In the genomic region with DNA sequence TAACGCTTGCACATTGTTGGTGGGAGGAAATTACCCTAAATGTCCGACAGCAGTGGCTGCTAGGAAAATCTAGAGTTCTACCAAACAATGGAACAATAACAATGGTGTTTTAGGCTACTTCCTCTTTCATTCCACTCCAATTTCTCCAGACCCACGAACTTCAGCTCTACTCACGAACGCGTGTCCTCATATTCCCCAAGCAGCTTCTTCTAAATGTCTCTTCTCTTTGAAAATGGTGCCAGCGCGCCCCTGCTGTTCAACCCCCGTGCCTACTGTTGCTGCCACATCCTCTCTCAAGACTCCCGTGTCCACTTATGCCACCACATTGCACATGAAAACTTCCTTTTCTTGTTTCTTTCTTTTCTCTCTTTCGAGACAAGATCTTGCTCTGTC, we compare ENCODE assay signal across 9 cellular contexts. TPM values are rescaled to one million over a fixed set of nuclear protein-coding genes. Genes with fewer than 3 reads are reported as not detected.
DNase-seq lines count a peak whose midpoint lies in the region; ATAC-seq, FAIRE-seq and TF ChIP-seq lines count a peak whose summit lies in the region.
"Had no signal": no experiment of that assay in that cellular context is flagged by ENCODE, and none has a peak within 500 bp of the region (broad histone marks: within the 10 kb centered on the region; RNA-seq: fewer than 3 reads in every experiment).

No MANE protein-coding gene starts in this region.

- H3K9ac ChIP-seq in SK-N-SH = no peak overlapping the region
- H3K9ac ChIP-seq in iPS-15b (ENCODE audit: low read depth, low read length) = peak overlapping the region; percentile 39

- no peak for TF ChIP-seq EP300 in SK-N-SH (IDR thresholded peaks at IDR 0.05; ENCODE audit: borderline replicate concordance in 1 of 2, low read depth in 1 of 2, low read length in 1 of 2)

- POLR2A ChIA-PET in SK-N-SH (lab: Yijun Ruan, JAX) = interaction anchor here (1.0 to 1.8 kb wide), 3 partner anchors 11 to 51 kb away, joined by 3 to 4 read pairs (median 3); partner anchors contain the start of gene TRIM41

- peak overlapping the region; percentile 73; the same call in 1 of the 2 replicates for H2AFZ ChIP-seq in SK-N-SH (ENCODE audit: low read depth)

- FAIRE-seq in D721Med (lab: Jason Lieb, UNC) = no peak

- H3K79me2 ChIP-seq in DOHH2 (ENCODE audit: control insufficient read depth, low read length) (no peaks in the 10 kb centered on the region), SK-N-SH (ENCODE audit: insufficient read depth) (no peaks in the 10 kb centered on the region)

- ATAC-seq in HG03196 (IDR thresholded peaks at IDR 0.05; ENCODE audit: unreplicated experiment) = no peak

- H3K36me3 ChIP-seq in DOHH2 (ENCODE audit: control insufficient read depth, low read length) (no peaks in the 10 kb centered on the region), HAP-1 (replicated peaks) (no peaks in the 10 kb centered on the region), SK-N-SH (replicated peaks in 1 of 2; ENCODE audit: control insufficient read depth in 1 of 2, insufficient read depth in 2 of 2, low read length in 1 of 2) (no peaks in the 10 kb centered on the region), iPS-15b (ENCODE audit: control insufficient read depth, insufficient read depth, low read length) (no peaks in the 10 kb centered on the region)
- H3K36me3 ChIP-seq: tibial artery had no signal

- H4K20me1 ChIP-seq in DOHH2 (ENCODE audit: control insufficient read depth, insufficient read depth, low read depth, low read length) (no peaks in the 10 kb centered on the region), SK-N-SH (ENCODE audit: insufficient read depth) (no peaks in the 10 kb centered on the region)

- WGBS in SK-N-SH (ENCODE audit: low lambda C conversion rate) = 7% methylated on average over 11 of the region's 11 CpGs

- peak; percentile 40 for TF ChIP-seq RAD21 in SK-N-SH (IDR thresholded peaks at IDR 0.05; ENCODE audit: low read length)

- in situ Hi-C loops in HAP-1 (cut with MboI; ENCODE audit: low sequenced_read_pairs) = no loop called here

- no peaks in the 10 kb centered on the region for H3K9me2 ChIP-seq in DOHH2 (replicated peaks; ENCODE audit: control insufficient read depth, low read length)
- no peaks in the 10 kb centered on the region for H3K9me2 ChIP-seq in SK-N-SH

- DNase-seq in HAP-1 (ENCODE audit: low spot score in 2 of 2) (no peak), SK-N-SH (peak; percentile 53), kidney tubule cell (ENCODE audit: low spot score) (no peak), UCSD-AML1 (lab: John Stamatoyannopoulos, UW; ENCODE audit: unreplicated experiment) (no peak), D721Med (ENCODE audit: insufficient read length, low spot score) (no peak)

- H3K4me3 ChIP-seq in DOHH2 (ENCODE audit: low read length) (peak overlapping the region; percentile 70), HAP-1 (peak overlapping the region; percentile 44), SK-N-SH (ENCODE audit: low read depth in 2 of 2, low read length in 1 of 2) (peak overlapping the region; percentile 39 to 44), iPS-15b (ENCODE audit: low read depth, low read length) (peak overlapping the region; percentile 84)
- H3K4me3 ChIP-seq: tibial artery had no signal

- H3K27me3 ChIP-seq in DOHH2 (ENCODE audit: control insufficient read depth, low read length) (peaks cover 3% of the 10 kb centered on the region; the same call in 1 of the 2 replicates), HAP-1 (ENCODE audit: low read depth) (no peaks in the 10 kb centered on the region), SK-N-SH (ENCODE audit: insufficient read depth) (no peaks in the 10 kb centered on the region), iPS-15b (ENCODE audit: control insufficient read depth, insufficient read depth, low read length) (peaks cover 48% of the 10 kb centered on the region)

- TF ChIP-seq CTCF in DOHH2 (IDR thresholded peaks at IDR 0.05; ENCODE audit: low read depth, low read length, poor library complexity, severe bottlenecking) = peak; percentile 92
- TF ChIP-seq CTCF in SK-N-SH (IDR thresholded peaks at IDR 0.05) = peak; percentile 51
- TF ChIP-seq CTCF in D721Med (IDR thresholded peaks at IDR 0.05; ENCODE audit: insufficient read depth, missing control alignments) = no peak

- CTCF ChIA-PET in SK-N-SH (lab: Yijun Ruan, JAX) = interaction anchor here (0.9 to 3.3 kb wide), 13 partner anchors 9 to 388 kb away, joined by 3 to 25 read pairs (median 4); no protein-coding TSS in a partner anchor

- H3K9me3 ChIP-seq in DOHH2 (ENCODE audit: control insufficient read depth, insufficient read depth, low read length) (no peaks in the 10 kb centered on the region), HAP-1 (no peaks in the 10 kb centered on the region), SK-N-SH (no peaks in the 10 kb centered on the region), iPS-15b (ENCODE audit: control insufficient read depth, insufficient read depth, low read length) (no peaks in the 10 kb centered on the region)
- H3K9me3 ChIP-seq: tibial artery had no signal

- H3K27ac ChIP-seq in DOHH2 (ENCODE audit: low read depth, low read length) (peak overlapping the region; percentile 57), SK-N-SH (ENCODE audit: low read depth in 2 of 2, low read length in 1 of 2) (no peak overlapping the region)
- H3K27ac ChIP-seq: tibial artery had no signal

- H3K4me1 ChIP-seq in DOHH2 (ENCODE audit: control insufficient read depth, low read length) (peaks cover 51% of the 10 kb centered on the region), HAP-1 (peaks cover 12% of the 10 kb centered on the region), SK-N-SH (ENCODE audit: control insufficient read depth in 1 of 2, insufficient read depth in 2 of 2, low read depth in 1 of 2, low read length in 1 of 2) (no peaks in the 10 kb centered on the region; a peak in 1 of 4 replicates), iPS-15b (ENCODE audit: control insufficient read depth, insufficient read depth, low read length) (peaks cover 7% of the 10 kb centered on the region)

- H3F3A ChIP-seq in DOHH2 (ENCODE audit: control insufficient read depth, insufficient read depth) = peaks cover 16% of the 10 kb centered on the region
- H3F3A ChIP-seq in SK-N-SH (replicated peaks; ENCODE audit: insufficient read depth) = peaks cover under 1% of the 10 kb centered on the region

- H3K4me2 ChIP-seq in DOHH2 (ENCODE audit: low read length) (peak overlapping the region; percentile 63), SK-N-SH (peak overlapping the region; percentile 44)

TF ChIP-seq in SK-N-SH, 30 proteins besides CTCF, POLR2A, EP300 and RAD21:
- TF ChIP-seq GABPA (IDR thresholded peaks at IDR 0.05; ENCODE audit: low read depth) (no peak), MXI1 (IDR thresholded peaks at IDR 0.05; ENCODE audit: low read depth, low read length) (0 out of 2 replicates have a peak, but pooled peaks have one; percentile 39), EZH2phosphoT487 (IDR thresholded peaks at IDR 0.05; ENCODE audit: borderline replicate concordance, low read depth) (no peak), MAX (IDR thresholded peaks at IDR 0.05; ENCODE audit: low read depth) (peak; percentile 44; the same call in 1 of the 2 replicates), TCF12 (IDR thresholded peaks at IDR 0.05) (no peak)

RNA-seq across cellular contexts. Expression of gene OR2V2, which starts 25.6 kb away (rescaled TPM):
- not detected in 2 replicates for polyA plus RNA-seq in SK-N-SH (2012; rRNA removed)
- polyA plus RNA-seq in SK-N-SH (2012; cell fraction: cytosol; rRNA removed) = not detected in 2 replicates
- not detected in 2 replicates for polyA plus RNA-seq in SK-N-SH (2012; cell fraction: nucleus; rRNA removed)

RNA-seq across cellular contexts. Expression of gene TRIM7, which starts 32.0 kb away (rescaled TPM):
- polyA plus RNA-seq in SK-N-SH (2012; rRNA removed) = 2.0 and 3.5 TPM in 2 replicates
- 2.8 and 2.9 TPM in 2 replicates for polyA plus RNA-seq in SK-N-SH (2012; cell fraction: cytosol; rRNA removed)
- 2.4 and 3.9 TPM in 2 replicates for polyA plus RNA-seq in SK-N-SH (2012; cell fraction: nucleus; rRNA removed)

RNA-seq across cellular contexts. Expression of gene OR2V1, which starts 42.1 kb away (rescaled TPM):
- polyA plus RNA-seq in SK-N-SH (2012; rRNA removed) = not detected in 2 replicates
- not detected in 2 replicates for polyA plus RNA-seq in SK-N-SH (2012; cell fraction: cytosol; rRNA removed)
- not detected in 2 replicates for polyA plus RNA-seq in SK-N-SH (2012; cell fraction: nucleus; rRNA removed)

RNA-seq across cellular contexts. Expression of gene TRIM41, which starts 50.1 kb away (rescaled TPM):
- polyA plus RNA-seq in SK-N-SH (2012; rRNA removed) = 35.3 and 35.9 TPM in 2 replicates
- 17.4 and 20.2 TPM in 2 replicates for polyA plus RNA-seq in SK-N-SH (2012; cell fraction: cytosol; rRNA removed)
- polyA plus RNA-seq in SK-N-SH (2012; cell fraction: nucleus; rRNA removed) = 123 and 125 TPM in 2 replicates
